In genomic region chr6:19870322-19870721, GRCh38 we compare ENCODE assay signal across 26 cellular contexts.
"Had no signal": no experiment of that assay in that cellular context is flagged by ENCODE, and none has a peak within 500 bp of the region (broad histone marks: within the 10 kb centered on the region; RNA-seq: fewer than 3 reads in every experiment).

No MANE protein-coding gene starts in this region.

- H3K27ac ChIP-seq: stomach, suprapubic skin, testis, thoracic aorta, thyroid gland, tibial artery, tibial nerve, transverse colon, upper lobe of left lung, upper lobe of right lung, uterus, vagina had no signal

- FAIRE-seq: urothelium cell line had no signal

- H3K36me3 ChIP-seq: stomach, suprapubic skin, thoracic aorta, thyroid gland, tibial artery, tibial nerve, transverse colon, upper lobe of left lung, upper lobe of right lung, uterus, vagina had no signal

- DNase-seq: stimulated activated CD4-positive, alpha-beta T cell treated with anti-CD3 and anti-CD28 coated beads, Interleukin-2, amount 100 ng/mL, for 24 hours; stimulated activated CD4-positive, alpha-beta T cell treated with anti-CD3 and anti-CD28 coated beads, Interleukin-2, amount 100 ng/mL, for 48 hours; stimulated activated CD4-positive, alpha-beta T cell treated with anti-CD3 and anti-CD28 coated beads, Interleukin-4, amount 100 ng/mL, for 1 hour; stimulated activated CD4-positive, alpha-beta T cell treated with anti-CD3 and anti-CD28 coated beads, Interleukin-4, amount 100 ng/mL, for 24 hours; stimulated activated CD4-positive, alpha-beta T cell treated with anti-CD3 and anti-CD28 coated beads, Interleukin-4, amount 100 ng/mL, for 4 hours; stimulated activated CD8-positive, alpha-beta memory T cell treated with anti-CD3 and anti-CD28 coated beads, Interleukin-4, amount 100 ng/mL, for 48 hours; stimulated activated naive B cell treated with anti-CD40 and anti-IgM and Interleukin-4, amounts not matched to agents 10 μg/mL and 1 μg/mL and 100 μg/mL, for 72 hours; stimulated activated naive CD4-positive, alpha-beta T cell treated with Interleukin-2 at 50 U/mL for 16 hours; stimulated activated naive CD8-positive, alpha-beta T cell treated with anti-CD3 and anti-CD28 coated beads, Interleukin-15, amount 100 ng/mL, for 72 hours; stimulated activated naive CD8-positive, alpha-beta T cell treated with anti-CD3 and anti-CD28 coated beads, Interleukin-15, Interleukin-2, amounts not matched to agents 100 U/mL and 50 U/mL, for 24 hours; stomach; substantia nigra; testis; thyroid gland; tibial artery; transverse colon; upper lobe of left lung; upper lobe of right lung; uterus had no signal

- H3K9me3 ChIP-seq: stomach, suprapubic skin, testis, thoracic aorta, thyroid gland, tibial artery, tibial nerve, transverse colon, upper lobe of left lung, upper lobe of right lung, uterus, vagina had no signal

- H3K4me3 ChIP-seq: stomach, suprapubic skin, testis, thoracic aorta, thyroid gland, tibial artery, tibial nerve, transverse colon, upper lobe of left lung, upper lobe of right lung, uterus, vagina had no signal

- H3K4me1 ChIP-seq: suprapubic skin, testis, transverse colon, upper lobe of left lung, upper lobe of right lung, uterus, vagina had no signal

- H3K27me3 ChIP-seq: suprapubic skin, testis, thyroid gland, tibial artery, tibial nerve, transverse colon, upper lobe of left lung, uterus, vagina had no signal

- ATAC-seq: stimulated activated effector memory CD8-positive, alpha-beta T cell treated with anti-CD3 and anti-CD28 coated beads, Interleukin-12 subunit alpha, Interleukin-12 subunit beta, amount 100 ng/mL, for 72 hours; stimulated activated memory B cell treated with anti-CD40 and anti-IgM and Interleukin-4, amounts not matched to agents 10 μg/mL and 1 μg/mL and 100 μg/mL, for 72 hours; stimulated activated naive B cell treated with anti-CD40 and anti-IgM and Interleukin-4, amounts not matched to agents 10 μg/mL and 1 μg/mL and 100 μg/mL, for 72 hours; stimulated activated naive CD8-positive, alpha-beta T cell treated with anti-CD3 and anti-CD28 coated beads, Interleukin-15, amount 100 ng/mL, for 72 hours; stimulated activated naive CD8-positive, alpha-beta T cell treated with anti-CD3 and anti-CD28 coated beads, Interleukin-15, Interleukin-2, amounts not matched to agents 100 U/mL and 50 U/mL, for 24 hours; upper lobe of right lung had no signal
